Comparison of ENCODE assay signal across 1 cellular context in genomic region chr19:23273594-23274412, GRCh38.
TF ChIP-seq lines count a peak whose summit lies in the region.

No MANE protein-coding gene starts in this region.

TF ChIP-seq in GM12878, 131 proteins besides CTCF, POLR2A, EP300 and RAD21 (continued from another document and continues in another):
- TF ChIP-seq SRF (IDR thresholded peaks at IDR 0.05; ENCODE audit: low read depth in 2 of 2, low read length in 2 of 2) (0 out of 4 replicates have a peak, but pooled peaks of 1 of the 2 experiments have one; percentile 30), NFXL1 (IDR thresholded peaks at IDR 0.05; ENCODE audit: borderline replicate concordance) (no peak), KDM1A (IDR thresholded peaks at IDR 0.05; ENCODE audit: borderline replicate concordance) (no peak), CEBPB (IDR thresholded peaks at IDR 0.05; ENCODE audit: borderline replicate concordance in 1 of 2, low read depth in 2 of 2, low read length in 2 of 2) (no peak), ZNF622 (IDR thresholded peaks at IDR 0.05) (no peak), JUND (IDR thresholded peaks at IDR 0.05; ENCODE audit: low read depth, low read length) (no peak), E2F8 (IDR thresholded peaks at IDR 0.05; ENCODE audit: low read depth, partially characterized antibody) (no peak), POU2F2 (IDR thresholded peaks at IDR 0.05; ENCODE audit: borderline replicate concordance, low read depth, low read length) (peak; percentile 50; the same call in 1 of the 3 replicates), ZNF207 (IDR thresholded peaks at IDR 0.05; ENCODE audit: borderline replicate concordance) (no peak), CBFB (IDR thresholded peaks at IDR 0.05; ENCODE audit: low read depth) (peak; percentile 65; the same call in 1 of the 2 replicates), PBX3 (IDR thresholded peaks at IDR 0.05; ENCODE audit: insufficient replicate concordance, low read depth, low read length) (no peak), SP1 (IDR thresholded peaks at IDR 0.05; ENCODE audit: low read depth, low read length) (peak; percentile 74), POLR2AphosphoS5 (IDR thresholded peaks at IDR 0.05; ENCODE audit: low read length) (peak; percentile 94), RFX5 (IDR thresholded peaks at IDR 0.05; ENCODE audit: low read depth, low read length) (no peak), BHLHE40 (IDR thresholded peaks at IDR 0.05; ENCODE audit: borderline replicate concordance in 1 of 2, low read depth in 2 of 2, low read length in 1 of 2) (no peak; a peak in 1 of 4 replicates), CREM (IDR thresholded peaks at IDR 0.05; ENCODE audit: low read depth) (peak; percentile 36; the same call in 1 of the 2 replicates), EZH2 (IDR thresholded peaks at IDR 0.05; ENCODE audit: borderline replicate concordance, control insufficient read depth, low read depth, low read length) (no peak), CUX1 (IDR thresholded peaks at IDR 0.05; ENCODE audit: insufficient replicate concordance, low read depth, low read length) (no peak), PML (IDR thresholded peaks at IDR 0.05; ENCODE audit: low read length) (0 out of 2 replicates have a peak, but pooled peaks have one; percentile 54), MYB (IDR thresholded peaks at IDR 0.05; ENCODE audit: borderline replicate concordance, low read depth, low read length) (no peak), MLLT1 (IDR thresholded peaks at IDR 0.05) (peak; percentile 11; the same call in 1 of the 2 replicates), FOXM1 (IDR thresholded peaks at IDR 0.05; ENCODE audit: low read depth, low read length) (no peak), RB1 (IDR thresholded peaks at IDR 0.05; ENCODE audit: borderline replicate concordance) (no peak), TCF7 (IDR thresholded peaks at IDR 0.05; ENCODE audit: borderline replicate concordance) (no peak), BACH1 (IDR thresholded peaks at IDR 0.05; ENCODE audit: borderline replicate concordance) (no peak), CBX5 (IDR thresholded peaks at IDR 0.05; ENCODE audit: low read depth) (0 out of 2 replicates have a peak, but pooled peaks have one; percentile 19), ASH2L (IDR thresholded peaks at IDR 0.05; ENCODE audit: borderline replicate concordance, low read depth) (no peak), ZSCAN29 (IDR thresholded peaks at IDR 0.05) (no peak), FOXK2 (IDR thresholded peaks at IDR 0.05) (no peak), NR2C1 (IDR thresholded peaks at IDR 0.05) (no peak), EGR1 (IDR thresholded peaks at IDR 0.05; ENCODE audit: borderline replicate concordance in 1 of 2, low read depth in 2 of 2, low read length in 2 of 2) (no peak), ATF2 (IDR thresholded peaks at IDR 0.05; ENCODE audit: low read length) (no peak), BCL11A (IDR thresholded peaks at IDR 0.05; ENCODE audit: low read depth, low read length) (no peak), WRNIP1 (IDR thresholded peaks at IDR 0.05; ENCODE audit: borderline replicate concordance, low read depth, low read length) (no peak), TBL1XR1 (IDR thresholded peaks at IDR 0.05; ENCODE audit: low read depth, low read length) (no peak), ZNF274 (IDR thresholded peaks at IDR 0.05; ENCODE audit: insufficient read depth, insufficient read length) (no peak), RELB (IDR thresholded peaks at IDR 0.05; ENCODE audit: low read depth) (no peak), HDAC2 (IDR thresholded peaks at IDR 0.05) (no peak), USF1 (IDR thresholded peaks at IDR 0.05; ENCODE audit: borderline replicate concordance, extremely low read length, insufficient read depth, low read depth, low read length) (no peak), CHD2 (IDR thresholded peaks at IDR 0.05; ENCODE audit: borderline replicate concordance, low read depth, low read length) (peak; percentile 69), NFYA (IDR thresholded peaks at IDR 0.05; ENCODE audit: borderline replicate concordance, low read depth, low read length) (no peak), LARP7 (IDR thresholded peaks at IDR 0.05) (0 out of 2 replicates have a peak, but pooled peaks have one; percentile 51), KAT2A (conservative IDR thresholded peaks at IDR 0.05; ENCODE audit: control insufficient read depth, low read depth, low read length) (no peak), EED (IDR thresholded peaks at IDR 0.05; ENCODE audit: low read depth) (peak; percentile 66; the same call in 1 of the 2 replicates), PAX8 (IDR thresholded peaks at IDR 0.05) (no peak), GATAD2B (conservative IDR thresholded peaks at IDR 0.05; ENCODE audit: low read depth) (peak; percentile 34; the same call in 1 of the 2 replicates), BCLAF1 (IDR thresholded peaks at IDR 0.05) (no peak), RBBP5 (conservative IDR thresholded peaks at IDR 0.05) (no peak)
